1 cellular context compared by ENCODE assay signal in the genomic region with DNA sequence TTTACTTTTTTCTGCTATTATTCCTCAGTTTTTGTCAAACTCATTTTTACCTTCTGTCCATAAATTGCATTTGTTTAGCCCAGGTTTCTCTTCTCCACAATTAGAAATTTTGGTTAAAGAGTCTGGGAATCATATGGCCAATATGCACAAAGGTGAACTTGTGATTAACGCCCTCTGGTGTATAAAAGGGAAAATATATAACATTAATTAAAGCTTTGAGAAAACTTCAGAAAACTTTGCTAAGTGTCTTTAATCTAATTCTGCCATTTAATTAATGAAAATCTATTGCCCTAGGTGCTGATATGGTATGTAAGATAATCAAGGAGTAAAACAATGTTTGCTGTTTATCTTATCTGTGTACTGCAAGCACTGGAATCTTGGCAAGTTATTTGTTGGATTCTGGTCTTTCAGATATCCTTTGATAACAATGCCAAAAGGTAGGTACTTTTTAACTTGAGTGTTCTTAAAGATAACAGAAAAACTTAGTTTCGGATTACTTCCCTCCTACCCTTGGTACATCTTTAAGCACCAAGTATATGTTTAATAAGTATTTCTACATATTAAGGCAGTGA.
TF ChIP-seq lines count a peak whose summit lies in the region.

No MANE protein-coding gene starts in this region.

TF ChIP-seq in liver, 16 proteins besides CTCF, POLR2A, EP300 and RAD21 (continued from another document):
- TF ChIP-seq, protein P1, sequence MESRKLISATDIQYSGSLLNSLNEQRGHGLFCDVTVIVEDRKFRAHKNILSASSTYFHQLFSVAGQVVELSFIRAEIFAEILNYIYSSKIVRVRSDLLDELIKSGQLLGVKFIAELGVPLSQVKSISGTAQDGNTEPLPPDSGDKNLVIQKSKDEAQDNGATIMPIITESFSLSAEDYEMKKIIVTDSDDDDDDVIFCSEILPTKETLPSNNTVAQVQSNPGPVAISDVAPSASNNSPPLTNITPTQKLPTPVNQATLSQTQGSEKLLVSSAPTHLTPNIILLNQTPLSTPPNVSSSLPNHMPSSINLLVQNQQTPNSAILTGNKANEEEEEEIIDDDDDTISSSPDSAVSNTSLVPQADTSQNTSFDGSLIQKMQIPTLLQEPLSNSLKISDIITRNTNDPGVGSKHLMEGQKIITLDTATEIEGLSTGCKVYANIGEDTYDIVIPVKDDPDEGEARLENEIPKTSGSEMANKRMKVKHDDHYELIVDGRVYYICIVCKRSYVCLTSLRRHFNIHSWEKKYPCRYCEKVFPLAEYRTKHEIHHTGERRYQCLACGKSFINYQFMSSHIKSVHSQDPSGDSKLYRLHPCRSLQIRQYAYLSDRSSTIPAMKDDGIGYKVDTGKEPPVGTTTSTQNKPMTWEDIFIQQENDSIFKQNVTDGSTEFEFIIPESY (IDR thresholded peaks at IDR 0.05): no peak
- TF ChIP-seq HNF4A (conservative IDR thresholded peaks at IDR 0.05) (no peak), HNF4G (IDR thresholded peaks at IDR 0.05) (no peak), NR2F2 (IDR thresholded peaks at IDR 0.05) (no peak), EGR1 (IDR thresholded peaks at IDR 0.05; ENCODE audit: low read depth in 2 of 2) (no peak), TAF1 (conservative IDR thresholded peaks at IDR 0.05) (no peak), FOXA1 (IDR thresholded peaks at IDR 0.05) (no peak), SP1 (IDR thresholded peaks at IDR 0.05) (no peak), JUND (IDR thresholded peaks at IDR 0.05) (no peak), RXRA (IDR thresholded peaks at IDR 0.05) (no peak), FOXA2 (IDR thresholded peaks at IDR 0.05) (no peak)
- TF ChIP-seq, protein P2, sequence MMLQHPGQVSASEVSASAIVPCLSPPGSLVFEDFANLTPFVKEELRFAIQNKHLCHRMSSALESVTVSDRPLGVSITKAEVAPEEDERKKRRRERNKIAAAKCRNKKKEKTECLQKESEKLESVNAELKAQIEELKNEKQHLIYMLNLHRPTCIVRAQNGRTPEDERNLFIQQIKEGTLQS (IDR thresholded peaks at IDR 0.05): no peak
- TF ChIP-seq, protein P3, sequence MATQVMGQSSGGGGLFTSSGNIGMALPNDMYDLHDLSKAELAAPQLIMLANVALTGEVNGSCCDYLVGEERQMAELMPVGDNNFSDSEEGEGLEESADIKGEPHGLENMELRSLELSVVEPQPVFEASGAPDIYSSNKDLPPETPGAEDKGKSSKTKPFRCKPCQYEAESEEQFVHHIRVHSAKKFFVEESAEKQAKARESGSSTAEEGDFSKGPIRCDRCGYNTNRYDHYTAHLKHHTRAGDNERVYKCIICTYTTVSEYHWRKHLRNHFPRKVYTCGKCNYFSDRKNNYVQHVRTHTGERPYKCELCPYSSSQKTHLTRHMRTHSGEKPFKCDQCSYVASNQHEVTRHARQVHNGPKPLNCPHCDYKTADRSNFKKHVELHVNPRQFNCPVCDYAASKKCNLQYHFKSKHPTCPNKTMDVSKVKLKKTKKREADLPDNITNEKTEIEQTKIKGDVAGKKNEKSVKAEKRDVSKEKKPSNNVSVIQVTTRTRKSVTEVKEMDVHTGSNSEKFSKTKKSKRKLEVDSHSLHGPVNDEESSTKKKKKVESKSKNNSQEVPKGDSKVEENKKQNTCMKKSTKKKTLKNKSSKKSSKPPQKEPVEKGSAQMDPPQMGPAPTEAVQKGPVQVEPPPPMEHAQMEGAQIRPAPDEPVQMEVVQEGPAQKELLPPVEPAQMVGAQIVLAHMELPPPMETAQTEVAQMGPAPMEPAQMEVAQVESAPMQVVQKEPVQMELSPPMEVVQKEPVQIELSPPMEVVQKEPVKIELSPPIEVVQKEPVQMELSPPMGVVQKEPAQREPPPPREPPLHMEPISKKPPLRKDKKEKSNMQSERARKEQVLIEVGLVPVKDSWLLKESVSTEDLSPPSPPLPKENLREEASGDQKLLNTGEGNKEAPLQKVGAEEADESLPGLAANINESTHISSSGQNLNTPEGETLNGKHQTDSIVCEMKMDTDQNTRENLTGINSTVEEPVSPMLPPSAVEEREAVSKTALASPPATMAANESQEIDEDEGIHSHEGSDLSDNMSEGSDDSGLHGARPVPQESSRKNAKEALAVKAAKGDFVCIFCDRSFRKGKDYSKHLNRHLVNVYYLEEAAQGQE (IDR thresholded peaks at IDR 0.05): no peak
